17 cellular contexts compared by ENCODE assay signal in the genomic region with DNA sequence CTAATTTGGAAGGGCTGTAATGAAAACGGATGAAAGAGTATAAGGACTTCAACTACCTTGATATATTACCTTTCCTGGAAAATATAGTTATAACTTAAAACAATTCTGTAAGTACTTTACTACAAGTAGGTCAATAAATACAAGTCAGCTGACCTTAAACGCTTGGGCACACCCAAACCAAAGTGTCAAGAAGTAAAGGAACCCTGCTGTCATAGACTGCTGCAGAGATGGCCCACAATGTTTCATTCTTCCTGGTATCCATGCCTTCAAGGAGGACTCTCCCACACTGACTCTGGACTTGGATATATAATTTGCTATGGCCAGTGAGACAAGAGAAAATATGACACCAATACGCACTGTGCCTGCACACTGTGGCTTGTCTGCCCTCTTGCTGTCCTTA.
"Had no signal": no experiment of that assay in that cellular context is flagged by ENCODE, and none has a peak within 500 bp of the region (broad histone marks: within the 10 kb centered on the region; RNA-seq: fewer than 3 reads in every experiment).

No MANE protein-coding gene starts in this region.

- H3K4me1 Mint-ChIP-seq: immature natural killer cell, mesothelial cell of epicardium had no signal

- ATAC-seq: foreskin keratinocyte, gastroesophageal sphincter, heart left ventricle, left lung, left ventricle myocardium superior, lower lobe of right lung had no signal

- DNase-seq: dermis blood vessel endothelial cell; dorsolateral prefrontal cortex; effector CD4-positive, alpha-beta T cell; effector memory CD4-positive, alpha-beta T cell; foreskin keratinocyte; heart left ventricle; hypothalamus; immature natural killer cell; islet precursor cell; kidney; kidney glomerular epithelial cell; left lung; left ventricle myocardium superior; lower lobe of right lung; mesenchymal stem cell had no signal

- H3K36me3 Mint-ChIP-seq: immature natural killer cell, mesothelial cell of epicardium had no signal

- H3K4me3 Mint-ChIP-seq: immature natural killer cell, mesothelial cell of epicardium had no signal

- H3K27ac Mint-ChIP-seq: immature natural killer cell, mesothelial cell of epicardium had no signal
